In the genomic region with DNA sequence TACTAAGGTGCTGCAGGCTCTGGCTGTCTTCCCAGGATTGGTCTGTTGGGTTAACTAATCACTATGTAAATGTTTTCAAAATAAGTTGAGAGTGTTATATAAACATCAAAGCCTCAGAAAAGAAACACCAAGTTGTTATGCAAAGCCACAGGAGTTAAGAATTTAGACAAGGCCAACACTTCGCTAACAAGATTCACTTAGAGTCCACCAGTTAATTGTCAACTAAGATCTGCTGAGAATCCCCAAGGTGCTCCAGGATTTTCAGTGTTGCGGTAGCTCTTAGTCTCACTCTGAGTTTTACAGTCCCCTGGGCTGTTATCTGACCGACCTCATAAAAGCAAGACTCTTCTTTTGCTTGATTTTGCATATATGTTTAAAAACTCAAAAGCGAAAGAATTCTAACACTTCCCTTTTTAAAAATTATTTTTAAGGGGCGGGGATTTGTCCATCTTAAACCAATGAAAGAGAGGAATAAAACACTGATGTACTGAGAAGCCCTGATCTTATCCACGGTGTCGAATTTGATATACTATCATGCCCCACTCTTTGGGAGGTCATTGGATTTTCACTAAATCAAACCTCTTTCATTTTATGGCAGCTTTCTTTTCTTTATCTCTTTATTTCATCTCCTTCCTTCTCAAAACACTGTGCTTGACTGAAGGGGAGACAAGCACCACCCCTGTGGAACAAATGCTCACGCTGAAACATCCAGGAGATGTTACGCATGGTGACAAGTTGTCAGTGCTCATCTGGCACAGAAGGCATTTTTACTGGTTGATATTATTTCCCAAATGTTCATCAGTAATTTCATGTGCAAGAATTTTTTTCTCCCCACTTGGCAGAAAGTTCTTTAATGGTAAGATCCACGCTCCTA, we compare ENCODE assay signal across 9 cellular contexts. TPM values are rescaled to one million over a fixed set of nuclear protein-coding genes. Genes with fewer than 3 reads are reported as not detected.
DNase-seq lines count a peak whose midpoint lies in the region; ATAC-seq and TF ChIP-seq lines count a peak whose summit lies in the region.
"Had no signal": no experiment of that assay in that cellular context is flagged by ENCODE, and none has a peak within 500 bp of the region (broad histone marks: within the 10 kb centered on the region; RNA-seq: fewer than 3 reads in every experiment).

No MANE protein-coding gene starts in this region.

- H3K4me1 ChIP-seq in CD8-positive, alpha-beta memory T cell (ENCODE audit: insufficient read depth, low read length), result peaks cover 96% of the 10 kb centered on the region
- H3K4me1 ChIP-seq in colonic mucosa (no peaks in the 10 kb centered on the region), suprapubic skin (peaks cover 47% of the 10 kb centered on the region), uterus (peaks cover 0 to 8% of the 10 kb centered on the region in 2 donors)

- peaks cover 88 to 98% (median 98%) of the 10 kb centered on the region in 3 donors for H3K4me1 Mint-ChIP-seq in CD8-positive, alpha-beta memory T cell

- H3K9me3 Mint-ChIP-seq in CD8-positive, alpha-beta memory T cell, result no peaks in the 10 kb centered on the region

- H3K27me3 ChIP-seq in CD8-positive, alpha-beta memory T cell (ENCODE audit: insufficient read depth, low read length, poor library complexity, severe bottlenecking), result no peaks in the 10 kb centered on the region
- H3K27me3 ChIP-seq in colonic mucosa (no peaks in the 10 kb centered on the region), suprapubic skin (no peaks in the 10 kb centered on the region), uterus (no peaks in the 10 kb centered on the region)

- peak overlapping the region; percentile 44 to 87 (median 78) for H3K4me3 Mint-ChIP-seq in CD8-positive, alpha-beta memory T cell

- TF ChIP-seq POLR2A in suprapubic skin (IDR thresholded peaks at IDR 0.05) (no peak), uterus (IDR thresholded peaks at IDR 0.05) (no peak)

- no peaks in the 10 kb centered on the region for H3K27me3 Mint-ChIP-seq in CD8-positive, alpha-beta memory T cell

- H3K4me3 ChIP-seq in CD8-positive, alpha-beta memory T cell (ENCODE audit: low read length), result peak overlapping the region; percentile 26
- H3K4me3 ChIP-seq in colonic mucosa (no peak overlapping the region), suprapubic skin (peak overlapping the region; percentile 1), uterus (no peak overlapping the region)

- intact Hi-C loops in colonic mucosa (cut with DNase I), result no loop called here
- intact Hi-C loops in uterus (cut with DNase I; ENCODE audit: low total_unique reads), result no loop called here

- ATAC-seq in GM19328 (IDR thresholded peaks at IDR 0.05; ENCODE audit: unreplicated experiment), result peak; percentile 72
- peak; percentile 79 for ATAC-seq in HG03196 (IDR thresholded peaks at IDR 0.05; ENCODE audit: unreplicated experiment)

- H3K27ac Mint-ChIP-seq in CD8-positive, alpha-beta memory T cell, result peak overlapping the region; percentile 87 to 98 (median 95)

- no peak for TF ChIP-seq CTCF in colonic mucosa (IDR thresholded peaks at IDR 0.05)
- TF ChIP-seq CTCF in suprapubic skin (IDR thresholded peaks at IDR 0.05), result no peak
- no peak for TF ChIP-seq CTCF in uterus (IDR thresholded peaks at IDR 0.05)

- POLR2A ChIA-PET in CD8-positive, alpha-beta memory T cell (lab: Charles Lee), result interaction anchor here (1.1 to 3.5 kb wide), 4 partner anchors 7 to 1204 kb away, joined by 3 to 13 read pairs (median 10); a partner anchor contains a TSS

- WGBS in suprapubic skin, result 71% methylated on average over 10 of the region's 10 CpGs

- peaks cover 4 to 32% (median 5%) of the 10 kb centered on the region in 3 donors for H3K36me3 Mint-ChIP-seq in CD8-positive, alpha-beta memory T cell

- TF ChIP-seq EP300 in suprapubic skin (IDR thresholded peaks at IDR 0.05), result no peak

- no peak overlapping the region for H3K9ac ChIP-seq in colonic mucosa (ENCODE audit: low read depth in 2 of 2, low read length in 2 of 2)

- CTCF ChIA-PET in CD8-positive, alpha-beta memory T cell (lab: Charles Lee), result interaction anchor here (1.0 to 3.8 kb wide), 6 partner anchors 11 to 46 kb away, joined by 3 to 29 read pairs (median 8); no protein-coding TSS in a partner anchor

- DNase-seq in CD8-positive, alpha-beta memory T cell, result peak in 2 of 5 donors; percentile 25 to 34
- no peak for DNase-seq in colonic mucosa
- no peak for DNase-seq in suprapubic skin (ENCODE audit: low spot score in 2 of 2)
- no peak for DNase-seq in NCI-H446 (lab: John Stamatoyannopoulos, UW)
- DNase-seq in uterus, result no peak
- DNase-seq in stimulated activated CD8-positive, alpha-beta memory T cell treated with anti-CD3 and anti-CD28 coated beads, Interleukin-4, amount 100 ng/mL, for 48 hours, result no peak

- peaks cover 8% of the 10 kb centered on the region for H3K36me3 ChIP-seq in CD8-positive, alpha-beta memory T cell (ENCODE audit: insufficient read depth, low read length)
- H3K36me3 ChIP-seq in colonic mucosa (no peaks in the 10 kb centered on the region), suprapubic skin (no peaks in the 10 kb centered on the region), uterus (no peaks in the 10 kb centered on the region)

- peak overlapping the region; percentile 43 for H3K27ac ChIP-seq in CD8-positive, alpha-beta memory T cell (ENCODE audit: low read depth, low read length)
- H3K27ac ChIP-seq in colonic mucosa (peak overlapping the region; percentile 14), suprapubic skin (no peak overlapping the region), uterus (peak overlapping the region in 1 of 2 donors; percentile 8)

- H3K9me3 ChIP-seq in CD8-positive, alpha-beta memory T cell (ENCODE audit: low read length), result no peaks in the 10 kb centered on the region
- H3K9me3 ChIP-seq in colonic mucosa (no peaks in the 10 kb centered on the region), suprapubic skin (no peaks in the 10 kb centered on the region), uterus (no peaks in the 10 kb centered on the region)

RNA-seq across cellular contexts. Expression of a gene that starts 7.0 kb away (rescaled TPM):
- total RNA-seq in CD8-positive, alpha-beta memory T cell, result 10 to 100 TPM; 73.8 to 77.8 TPM
- 64.3 TPM for polyA plus RNA-seq in CD8-positive, alpha-beta memory T cell
- 10 to 100 TPM; 13.7 to 19.8 TPM for total RNA-seq in colonic mucosa
- total RNA-seq in suprapubic skin, result 10 to 100 TPM; 22.7 to 48.2 (median 36.8) TPM
- 10 to 100 TPM in 3 of 4 donors, 1 to 10 TPM in 1; 8.8 to 45.6 (median 34.2) TPM for total RNA-seq in uterus

RNA-seq across cellular contexts. Expression of a gene that starts 47.9 kb away (rescaled TPM):
- total RNA-seq in CD8-positive, alpha-beta memory T cell, result not detected
- not detected for polyA plus RNA-seq in CD8-positive, alpha-beta memory T cell
- total RNA-seq in colonic mucosa (10 to 100 TPM; 11.0 to 20.7 TPM), suprapubic skin (10 to 100 TPM in 3 of 4 donors, 1 to 10 TPM in 1; 9.1 to 32.0 (median 25.2) TPM), uterus (not detected)
- total RNA-seq: dermis microvascular lymphatic vessel endothelial cell had no signal

Comparison
In these comparisons a context has a peak if more than half of its experiments do, and no peak if none do; other contexts are left out.
1. H3K4me3 ChIP-seq: peak in CD8-positive, alpha-beta memory T cell (single experiment) and suprapubic skin (single experiment); none in colonic mucosa (single experiment) and uterus (0 of 2).
2. RNA of a gene that starts 47.9 kb away (total RNA-seq): 9.1 to 32.0 TPM in suprapubic skin and 11.0 to 20.7 TPM in colonic mucosa; not detected in CD8-positive, alpha-beta memory T cell and not detected in uterus; every median in the first group is over 4 times any median in the second.